ENCODE assay signal across 11 cellular contexts in genomic region chr6:1136415-1136774, GRCh38.
DNase-seq lines count a peak whose midpoint lies in the region; ATAC-seq and TF ChIP-seq lines count a peak whose summit lies in the region.
"Had no signal": no experiment of that assay in that cellular context is flagged by ENCODE, and none has a peak within 500 bp of the region (broad histone marks: within the 10 kb centered on the region; RNA-seq: fewer than 3 reads in every experiment).

No MANE protein-coding gene starts in this region.

- no peak overlapping the region for H2AK5ac ChIP-seq in IMR-90 (ENCODE audit: low read depth, low read length)

- no peak overlapping the region; the same call in 1 of the 2 replicates for H2BK120ac ChIP-seq in IMR-90 (ENCODE audit: low read depth, low read length)

- BruUV-seq in IMR-90 (replicated peaks; lab: Mats Ljungman, UMichigan), result no TSS peak

- DNase-seq in ACHN (peak; percentile 59), IMR-90 (peak; percentile 86), cerebellum (ENCODE audit: low spot score) (peak; percentile 84), left lobe of liver (ENCODE audit: low spot score) (peak; percentile 69), tibial artery (no peak), GM19240 (ENCODE audit: insufficient read length, low spot score) (no peak), NAMALWA (ENCODE audit: low spot score) (no peak)
- DNase-seq: effector CD4-positive, alpha-beta T cell; H7 had no signal

- H3K9me3 ChIP-seq in IMR-90 (ENCODE audit: control insufficient read depth, insufficient read depth, low read length), result peaks cover 2% of the 10 kb centered on the region
- H3K9me3 ChIP-seq in tibial artery, result peaks cover 0 to 5% (median 0%) of the 10 kb centered on the region in 3 donors
- H3K9me3 ChIP-seq: BLaER1 had no signal

- peak; percentile 43 for ATAC-seq in IMR-90 (ENCODE audit: low read depth)
- ATAC-seq in left lobe of liver, result peak; percentile 83
- ATAC-seq in HG03108 (IDR thresholded peaks at IDR 0.05; ENCODE audit: unreplicated experiment), result no peak

- H3K27me3 ChIP-seq in IMR-90 (ENCODE audit: control insufficient read depth, insufficient read depth, low read length) (no peaks in the 10 kb centered on the region; the same call in 1 of the 2 replicates), tibial artery (no peaks in the 10 kb centered on the region)
- H3K27me3 ChIP-seq: BLaER1 had no signal

- TF ChIP-seq RAD21 in IMR-90 (IDR thresholded peaks at IDR 0.05; ENCODE audit: low read length), result no peak

- POLR2A ChIA-PET in IMR-90 (lab: Charles Lee; ENCODE audit: unreplicated experiment), result no interaction called here

- no peak overlapping the region for H4K5ac ChIP-seq in IMR-90 (ENCODE audit: low read depth, low read length)

- in situ Hi-C loops in ACHN (cut with HindIII; ENCODE audit: low pct_ligation_motif_present, low pct_unique_long_range_greater_than_20kb, low sequenced_read_pairs) (no loop called here), IMR-90 (cut with MboI; ENCODE audit: low sequenced_read_pairs) (no loop called here)

- intact Hi-C loops in IMR-90 (cut with micrococcal nuclease) (no loop called here), tibial artery (cut with DNase I; ENCODE audit: low total_unique reads) (no loop called here)

- no peak overlapping the region for H4K91ac ChIP-seq in IMR-90 (ENCODE audit: insufficient read depth, low read depth, low read length)

- TF ChIP-seq POLR2A in IMR-90 (IDR thresholded peaks at IDR 0.05; ENCODE audit: low read depth, low read length), result no peak

- peak overlapping the region; percentile 3 for H2AFZ ChIP-seq in IMR-90 (replicated peaks; ENCODE audit: low read length, poor library complexity)

- H3K9me1 ChIP-seq in IMR-90 (ENCODE audit: insufficient read depth, low read length), result no peaks in the 10 kb centered on the region; the same call in 1 of the 2 replicates

- H2AK9ac ChIP-seq in IMR-90 (replicated peaks; ENCODE audit: low read depth, low read length, poor library complexity), result no peak overlapping the region

- H3K4me3 ChIP-seq in IMR-90 (ENCODE audit: insufficient read depth, low read depth, low read length), result no peak overlapping the region
- no peak overlapping the region for H3K4me3 ChIP-seq in tibial artery
- H3K4me3 ChIP-seq: BLaER1 had no signal

- CTCF ChIA-PET in IMR-90 (lab: Yijun Ruan, JAX), result interaction anchor here (0.9 kb wide), 1 partner anchor 223 kb away, joined by 3 read pairs; no protein-coding TSS in a partner anchor

- WGBS in IMR-90 (ENCODE audit: extremely low coverage in 2 of 2, insufficient read length in 1 of 2), 2 experiments, result 3% methylated on average over 5 of the region's 10 CpGs; no CpG with 5 or more reads in 1 of the 2 experiments

- H3K14ac ChIP-seq in IMR-90 (replicated peaks; ENCODE audit: low read depth, low read length), result no peak overlapping the region

- dilution Hi-C loops in IMR-90 (cut with HindIII; ENCODE audit: low sequenced_read_pairs, unreplicated experiment), result no loop called here

- H2BK15ac ChIP-seq in IMR-90 (ENCODE audit: low read depth, low read length), result no peak overlapping the region

- H3K27ac ChIP-seq in IMR-90 (ENCODE audit: insufficient read depth, low read length), result no peak overlapping the region
- H3K27ac ChIP-seq in tibial artery, result no peak overlapping the region
- H3K27ac ChIP-seq: BLaER1 had no signal

- no peak for TF ChIP-seq CTCF in IMR-90 (conservative IDR thresholded peaks at IDR 0.05; ENCODE audit: low read depth, low read length)
- no peak for TF ChIP-seq CTCF in tibial artery (IDR thresholded peaks at IDR 0.05)

- no peak overlapping the region for H3K56ac ChIP-seq in IMR-90 (ENCODE audit: extremely low read depth, insufficient read depth, low read length)

- no peaks in the 10 kb centered on the region for H4K20me1 ChIP-seq in IMR-90 (ENCODE audit: insufficient read depth, low read length)
- H4K20me1 ChIP-seq: BLaER1 had no signal

- peak overlapping the region; percentile 71 for H3K4me2 ChIP-seq in IMR-90 (ENCODE audit: low read depth, low read length)
- H3K4me2 ChIP-seq: BLaER1 had no signal

- H2BK5ac ChIP-seq in IMR-90 (ENCODE audit: low read depth, low read length, poor library complexity, severe bottlenecking), result no peak overlapping the region

- H3K23ac ChIP-seq in IMR-90 (ENCODE audit: low read depth, low read length), result no peak overlapping the region

- H3K4ac ChIP-seq in IMR-90 (ENCODE audit: low read depth, low read length), result no peak overlapping the region

- H3K9ac ChIP-seq in IMR-90 (ENCODE audit: low read depth, low read length), result no peak overlapping the region
- H3K9ac ChIP-seq: BLaER1 had no signal

- H3K36me3 ChIP-seq in IMR-90 (ENCODE audit: control insufficient read depth, insufficient read depth, low read length) (no peaks in the 10 kb centered on the region), tibial artery (no peaks in the 10 kb centered on the region)
- H3K36me3 ChIP-seq: BLaER1 had no signal

- no peaks in the 10 kb centered on the region for H3K79me1 ChIP-seq in IMR-90 (ENCODE audit: low read depth in 1 of 2, low read length in 2 of 2)

- no peak overlapping the region for H2BK20ac ChIP-seq in IMR-90 (ENCODE audit: low read depth, low read length)

- no peak overlapping the region for H3K18ac ChIP-seq in IMR-90 (ENCODE audit: low read depth, low read length)

- peaks cover 8% of the 10 kb centered on the region for H3K4me1 ChIP-seq in IMR-90 (ENCODE audit: control insufficient read depth, insufficient read depth, low read length)
- H3K4me1 ChIP-seq in tibial artery, result no peaks in the 10 kb centered on the region

- no peak overlapping the region for H4K8ac ChIP-seq in IMR-90 (ENCODE audit: low read depth in 2 of 2, low read length in 2 of 2)

TF ChIP-seq in IMR-90, 13 proteins besides CTCF, POLR2A, EP300 and RAD21:
- TF ChIP-seq FOS (IDR thresholded peaks at IDR 0.05; ENCODE audit: low read depth, low read length), result 0 out of 2 replicates have a peak, but pooled peaks have one; percentile 3
- TF ChIP-seq MAFK (IDR thresholded peaks at IDR 0.05; ENCODE audit: low read depth, low read length), result no peak
- peak; percentile 76 for TF ChIP-seq USF2 (IDR thresholded peaks at IDR 0.05; ENCODE audit: low read depth, low read length)
- TF ChIP-seq RCOR1 (IDR thresholded peaks at IDR 0.05; ENCODE audit: insufficient replicate concordance, low read length), result no peak
- TF ChIP-seq RFX5 (IDR thresholded peaks at IDR 0.05; ENCODE audit: low read depth, low read length), result no peak
- no peak for TF ChIP-seq MAZ (IDR thresholded peaks at IDR 0.05; ENCODE audit: borderline replicate concordance, low read depth, low read length)
- TF ChIP-seq BHLHE40 (IDR thresholded peaks at IDR 0.05; ENCODE audit: low read depth, low read length), result peak; percentile 82
- no peak for TF ChIP-seq SMC3 (IDR thresholded peaks at IDR 0.05; ENCODE audit: low read depth, low read length)
- TF ChIP-seq, protein P1, sequence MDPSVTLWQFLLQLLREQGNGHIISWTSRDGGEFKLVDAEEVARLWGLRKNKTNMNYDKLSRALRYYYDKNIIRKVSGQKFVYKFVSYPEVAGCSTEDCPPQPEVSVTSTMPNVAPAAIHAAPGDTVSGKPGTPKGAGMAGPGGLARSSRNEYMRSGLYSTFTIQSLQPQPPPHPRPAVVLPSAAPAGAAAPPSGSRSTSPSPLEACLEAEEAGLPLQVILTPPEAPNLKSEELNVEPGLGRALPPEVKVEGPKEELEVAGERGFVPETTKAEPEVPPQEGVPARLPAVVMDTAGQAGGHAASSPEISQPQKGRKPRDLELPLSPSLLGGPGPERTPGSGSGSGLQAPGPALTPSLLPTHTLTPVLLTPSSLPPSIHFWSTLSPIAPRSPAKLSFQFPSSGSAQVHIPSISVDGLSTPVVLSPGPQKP (IDR thresholded peaks at IDR 0.05; ENCODE audit: borderline replicate concordance, low read depth, low read length), result no peak
- no peak for TF ChIP-seq MXI1 (IDR thresholded peaks at IDR 0.05; ENCODE audit: borderline replicate concordance, low read depth, low read length)
- TF ChIP-seq CEBPB (IDR thresholded peaks at IDR 0.05; ENCODE audit: low read depth, low read length), result peak; percentile 27; the same call in 1 of the 2 replicates
- TF ChIP-seq CHD1 (IDR thresholded peaks at IDR 0.05; ENCODE audit: low read depth, low read length), result no peak
- TF ChIP-seq NFE2L2 (IDR thresholded peaks at IDR 0.05; ENCODE audit: low read depth, low read length), result no peak

Comparison
In these comparisons a context has a peak if more than half of its experiments do, and no peak if none do; other contexts are left out.
1. DNase-seq: peak in ACHN (single experiment), IMR-90 (single experiment), cerebellum (single experiment) and left lobe of liver (single experiment); none in tibial artery (0 of 2), GM19240 (single experiment) and NAMALWA (single experiment).